Comparison of ENCODE assay signal across 18 cellular contexts in genomic region chr2:24768013-24768412, GRCh38. TPM values are rescaled to one million over a fixed set of nuclear protein-coding genes. Genes with fewer than 3 reads are reported as not detected.
DNase-seq lines count a peak whose midpoint lies in the region; ATAC-seq and TF ChIP-seq lines count a peak whose summit lies in the region.
"Had no signal": no experiment of that assay in that cellular context is flagged by ENCODE, and none has a peak within 500 bp of the region (broad histone marks: within the 10 kb centered on the region; RNA-seq: fewer than 3 reads in every experiment).

No MANE protein-coding gene starts in this region.

- TF ChIP-seq POLR2A in thyroid gland (IDR thresholded peaks at IDR 0.05): peak in 1 of 2 donors; percentile 26

- intact Hi-C loops in thyroid gland (cut with DNase I): no loop called here

- 29 to 31% methylated on average over 5 of the region's 5 CpGs for WGBS in thyroid gland, 2 donors

- no peaks in the 10 kb centered on the region for H3K9me3 ChIP-seq in thyroid gland
- H3K9me3 ChIP-seq: SJSA1 had no signal

- H3K4me1 ChIP-seq in thyroid gland: peaks cover 12 to 24% of the 10 kb centered on the region in 2 donors
- H3K4me1 ChIP-seq: SJSA1 had no signal

- ATAC-seq in GM19455 (IDR thresholded peaks at IDR 0.05; ENCODE audit: unreplicated experiment): no peak
- ATAC-seq: CD8-positive, alpha-beta T cell had no signal

- no peaks in the 10 kb centered on the region for H3K27me3 ChIP-seq in thyroid gland
- H3K27me3 ChIP-seq: BLaER1 treated with 17β-estradiol and CSF1 and Interleukin-3, amounts not matched to agents 10 nM and 100 nM; SJSA1 had no signal

- H3K4me3 ChIP-seq in thyroid gland (replicated peaks in 1 of 3): no peak overlapping the region
- H3K4me3 ChIP-seq: BLaER1 treated with 17β-estradiol and CSF1 and Interleukin-3, amounts not matched to agents 10 nM and 100 nM; SJSA1 had no signal

- DNase-seq in NCI-H748 (lab: John Stamatoyannopoulos, UW; ENCODE audit: unreplicated experiment): peak; percentile 38
- DNase-seq in NCI-H748 treated with DMSO at 0.1 percent for 48 hours (lab: John Stamatoyannopoulos, UW): no peak
- DNase-seq in NCI-H146 (lab: John Stamatoyannopoulos, UW): peak; percentile 47
- DNase-seq in NCI-H774 (lab: John Stamatoyannopoulos, UW): peak; percentile 16
- peak; percentile 92 to 95 for DNase-seq in thyroid gland
- DNase-seq in NCI-H1105 treated with DMSO at 0.1 percent for 48 hours (lab: John Stamatoyannopoulos, UW): no peak
- no peak for DNase-seq in SKM-1 treated with dmso at 0.1 percent for 144 hours (lab: John Stamatoyannopoulos, UW; ENCODE audit: unreplicated experiment)
- DNase-seq: 8988T; CD8-positive, alpha-beta T cell; HFFc6; Kasumi-1; NCI-H1417; NCI-H187 treated with DMSO at 0.1 percent for 48 hours; NCI-H2171; NCI-H526 treated with DMSO at 0.1 percent for 48 hours had no signal

- peak overlapping the region; percentile 74 to 82 (median 79) for H3K27ac ChIP-seq in thyroid gland
- H3K27ac ChIP-seq: BLaER1 treated with 17β-estradiol and CSF1 and Interleukin-3, amounts not matched to agents 10 nM and 100 nM; SJSA1 had no signal

- peaks cover 0 to under 1% of the 10 kb centered on the region in 2 donors for H3K36me3 ChIP-seq in thyroid gland

- TF ChIP-seq CTCF in thyroid gland (IDR thresholded peaks at IDR 0.05): no peak

RNA-seq across cellular contexts. Expression of gene PTRHD1, which starts 25.2 kb away (rescaled TPM):
- total RNA-seq in thyroid gland: 10 to 100 TPM; 12.6 to 68.8 (median 31.6) TPM

RNA-seq across cellular contexts. Expression of gene CENPO, which starts 25.2 kb away (rescaled TPM):
- total RNA-seq in thyroid gland: 1 to 10 TPM; 4.2 to 8.9 (median 6.3) TPM

Comparison
In these comparisons a context has a peak if more than half of its experiments do, and no peak if none do; other contexts are left out.
1. DNase-seq: peak in NCI-H748 (single experiment), NCI-H146 (single experiment), NCI-H774 (single experiment) and thyroid gland (2 of 2); none in NCI-H748 treated with DMSO at 0.1 percent for 48 hours (single experiment), NCI-H1105 treated with DMSO at 0.1 percent for 48 hours (single experiment) and SKM-1 treated with dmso at 0.1 percent for 144 hours (single experiment).